Comparison of ENCODE assay signal across 22 cellular contexts in the genomic region with DNA sequence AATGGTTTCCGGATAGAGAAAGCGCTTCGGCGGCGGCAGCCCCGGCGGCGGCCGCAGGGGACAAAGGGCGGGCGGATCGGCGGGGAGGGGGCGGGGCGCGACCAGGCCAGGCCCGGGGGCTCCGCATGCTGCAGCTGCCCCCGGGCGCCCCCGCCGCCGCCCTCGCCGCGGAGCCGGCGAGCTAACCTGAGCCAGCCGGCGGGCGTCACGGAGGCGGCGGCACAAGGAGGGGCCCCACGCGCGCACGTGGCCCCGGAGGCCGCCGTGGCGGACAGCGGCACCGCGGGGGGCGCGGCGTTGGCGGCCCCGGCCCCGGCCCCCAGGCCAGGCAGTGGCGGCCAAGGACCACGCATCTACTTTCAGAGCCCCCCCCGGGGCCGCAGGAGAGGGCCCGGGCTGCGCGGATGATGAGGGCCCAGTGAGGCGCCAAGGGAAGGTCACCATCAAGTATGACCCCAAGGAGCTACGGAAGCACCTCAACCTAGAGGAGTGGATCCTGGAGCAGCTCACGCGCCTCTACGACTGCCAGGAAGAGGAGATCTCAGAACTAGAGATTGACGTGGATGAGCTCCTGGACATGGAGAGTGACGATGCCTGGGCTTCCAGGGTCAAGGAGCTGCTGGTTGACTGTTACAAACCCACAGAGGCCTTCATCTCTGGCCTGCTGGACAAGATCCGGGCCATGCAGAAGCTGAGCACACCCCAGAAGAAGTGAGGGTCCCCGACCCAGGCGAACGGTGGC. TPM values are rescaled to one million over a fixed set of nuclear protein-coding genes. Genes with fewer than 3 reads are reported as not detected.
DNase-seq lines count a peak whose midpoint lies in the region; ATAC-seq lines count a peak whose summit lies in the region.
"Had no signal": no experiment of that assay in that cellular context is flagged by ENCODE, and none has a peak within 500 bp of the region (broad histone marks: within the 10 kb centered on the region; RNA-seq: fewer than 3 reads in every experiment).

No MANE protein-coding gene starts in this region.

- H3K36me3 Mint-ChIP-seq in activated T-cell treated with anti-CD3 and anti-CD28 coated beads, Interleukin-2, amount 50 U/mL, for 24 hours (ENCODE audit: low read depth) = peaks cover 88% of the 10 kb centered on the region
- peaks cover 13 to 17% of the 10 kb centered on the region in 2 donors for H3K36me3 Mint-ChIP-seq in activated T-cell treated with anti-CD3 and anti-CD28 coated beads, Interleukin-2, amount 50 U/mL, for 72 hours (ENCODE audit: insufficient read depth in 2 of 2)
- peaks cover 12% of the 10 kb centered on the region for H3K36me3 Mint-ChIP-seq in stimulated activated memory B cell treated with anti-CD40 and anti-IgM and Interleukin-4, amounts not matched to agents 10 μg/mL and 1 μg/mL and 100 μg/mL, for 72 hours

- H3K4me3 Mint-ChIP-seq in activated T-cell treated with anti-CD3 and anti-CD28 coated beads, Interleukin-2, amount 50 U/mL, for 24 hours = no peak overlapping the region
- H3K4me3 Mint-ChIP-seq in activated T-cell treated with anti-CD3 and anti-CD28 coated beads, Interleukin-2, amount 50 U/mL, for 72 hours = no peak overlapping the region
- no peak overlapping the region for H3K4me3 Mint-ChIP-seq in stimulated activated naive CD8-positive, alpha-beta T cell treated with anti-CD3 and anti-CD28 coated beads, Interleukin-15, amount 100 ng/mL, for 72 hours
- H3K4me3 Mint-ChIP-seq in stimulated activated memory B cell treated with anti-CD40 and anti-IgM and Interleukin-4, amounts not matched to agents 10 μg/mL and 1 μg/mL and 100 μg/mL, for 72 hours = no peak overlapping the region
- H3K4me3 Mint-ChIP-seq: H9, HFFc6 had no signal

- no peaks in the 10 kb centered on the region for H3K27me3 ChIP-seq in effector memory CD4-positive, alpha-beta T cell (replicated peaks; ENCODE audit: control insufficient read depth, insufficient read depth, low read length, poor library complexity, severe bottlenecking)
- H3K27me3 ChIP-seq: Peyer's patch had no signal

- no peaks in the 10 kb centered on the region for H3K9me3 ChIP-seq in effector memory CD4-positive, alpha-beta T cell (ENCODE audit: control insufficient read depth, low read length)
- H3K9me3 ChIP-seq: Peyer's patch had no signal

- H3K9me3 Mint-ChIP-seq in activated T-cell treated with anti-CD3 and anti-CD28 coated beads, Interleukin-2, amount 50 U/mL, for 24 hours = no peaks in the 10 kb centered on the region
- no peaks in the 10 kb centered on the region for H3K9me3 Mint-ChIP-seq in activated T-cell treated with anti-CD3 and anti-CD28 coated beads, Interleukin-2, amount 50 U/mL, for 72 hours
- no peaks in the 10 kb centered on the region for H3K9me3 Mint-ChIP-seq in stimulated activated naive CD8-positive, alpha-beta T cell treated with anti-CD3 and anti-CD28 coated beads, Interleukin-15, amount 100 ng/mL, for 72 hours
- H3K9me3 Mint-ChIP-seq in stimulated activated memory B cell treated with anti-CD40 and anti-IgM and Interleukin-4, amounts not matched to agents 10 μg/mL and 1 μg/mL and 100 μg/mL, for 72 hours = no peaks in the 10 kb centered on the region
- H3K9me3 Mint-ChIP-seq: H9, HFFc6 had no signal

- DNase-seq in activated T-cell treated with anti-CD3 and anti-CD28 coated beads, Interleukin-2, amount 50 U/mL, for 24 hours = no peak
- no peak for DNase-seq in activated T-cell treated with anti-CD3 and anti-CD28 coated beads, Interleukin-2, amount 50 U/mL, for 72 hours
- no peak for DNase-seq in stimulated activated naive CD8-positive, alpha-beta T cell treated with anti-CD3 and anti-CD28 coated beads, Interleukin-15, amount 100 ng/mL, for 72 hours
- no peak for DNase-seq in stimulated activated naive CD8-positive, alpha-beta T cell treated with anti-CD3 and anti-CD28 coated beads, Interleukin-15, Interleukin-2, amounts not matched to agents 100 U/mL and 50 U/mL, for 24 hours
- DNase-seq in effector memory CD4-positive, alpha-beta T cell = no peak
- DNase-seq in hypothalamus (lab: John Stamatoyannopoulos, UW) = no peak
- DNase-seq in ureter (ENCODE audit: low spot score) = no peak
- DNase-seq: DND-41; GM23248; H9; HFFc6; Karpas-422; MV-4-11; NCI-H1105 treated with DMSO at 0.1 percent for 48 hours; NCI-H2029 treated with DMSO at 0.1 percent for 48 hours; NCI-H226; NCI-H510A treated with DMSO at 0.1 percent for 48 hours; NCI-H748 treated with DMSO at 0.1 percent for 48 hours; NK-92 treated with Interleukin-12 subunit alpha and Interleukin-12 subunit beta, amount 100 ng/mL, for 24 hours had no signal

- no peaks in the 10 kb centered on the region for H3K27me3 Mint-ChIP-seq in activated T-cell treated with anti-CD3 and anti-CD28 coated beads, Interleukin-2, amount 50 U/mL, for 24 hours
- H3K27me3 Mint-ChIP-seq in activated T-cell treated with anti-CD3 and anti-CD28 coated beads, Interleukin-2, amount 50 U/mL, for 72 hours (ENCODE audit: low read depth) = no peaks in the 10 kb centered on the region
- no peaks in the 10 kb centered on the region for H3K27me3 Mint-ChIP-seq in stimulated activated naive CD8-positive, alpha-beta T cell treated with anti-CD3 and anti-CD28 coated beads, Interleukin-15, amount 100 ng/mL, for 72 hours
- no peaks in the 10 kb centered on the region for H3K27me3 Mint-ChIP-seq in stimulated activated memory B cell treated with anti-CD40 and anti-IgM and Interleukin-4, amounts not matched to agents 10 μg/mL and 1 μg/mL and 100 μg/mL, for 72 hours

- H3K4me1 Mint-ChIP-seq in activated T-cell treated with anti-CD3 and anti-CD28 coated beads, Interleukin-2, amount 50 U/mL, for 24 hours (ENCODE audit: low read depth) = peaks cover 80% of the 10 kb centered on the region
- H3K4me1 Mint-ChIP-seq in activated T-cell treated with anti-CD3 and anti-CD28 coated beads, Interleukin-2, amount 50 U/mL, for 72 hours (ENCODE audit: low read depth) = peaks cover 43% of the 10 kb centered on the region
- peaks cover 63% of the 10 kb centered on the region for H3K4me1 Mint-ChIP-seq in stimulated activated naive CD8-positive, alpha-beta T cell treated with anti-CD3 and anti-CD28 coated beads, Interleukin-15, amount 100 ng/mL, for 72 hours
- H3K4me1 Mint-ChIP-seq in stimulated activated memory B cell treated with anti-CD40 and anti-IgM and Interleukin-4, amounts not matched to agents 10 μg/mL and 1 μg/mL and 100 μg/mL, for 72 hours = no peaks in the 10 kb centered on the region
- H3K4me1 Mint-ChIP-seq: H9 had no signal

- H3K36me3 ChIP-seq in effector memory CD4-positive, alpha-beta T cell (ENCODE audit: control insufficient read depth, insufficient read depth, low read length) = peaks cover 24% of the 10 kb centered on the region

- H3K4me3 ChIP-seq in effector memory CD4-positive, alpha-beta T cell (ENCODE audit: insufficient read depth, low read depth, low read length, poor library complexity, severe bottlenecking) = no peak overlapping the region
- H3K4me3 ChIP-seq: GM12878, GM23248, Peyer's patch had no signal

- peak overlapping the region; percentile 7 for H3K27ac ChIP-seq in effector memory CD4-positive, alpha-beta T cell (ENCODE audit: insufficient read depth, low read length, poor library complexity, severe bottlenecking)
- H3K27ac ChIP-seq: GM23248 had no signal

- no peak for ATAC-seq in activated T-cell treated with anti-CD3 and anti-CD28 coated beads, Interleukin-2, amount 50 U/mL, for 72 hours (replicated peaks in 1 of 2)
- peak; percentile 45 for ATAC-seq in stimulated activated naive CD8-positive, alpha-beta T cell treated with anti-CD3 and anti-CD28 coated beads, Interleukin-15, amount 100 ng/mL, for 72 hours
- no peak for ATAC-seq in stimulated activated naive CD8-positive, alpha-beta T cell treated with anti-CD3 and anti-CD28 coated beads, Interleukin-15, Interleukin-2, amounts not matched to agents 100 U/mL and 50 U/mL, for 24 hours
- peak; percentile 59 for ATAC-seq in stimulated activated memory B cell treated with anti-CD40 and anti-IgM and Interleukin-4, amounts not matched to agents 10 μg/mL and 1 μg/mL and 100 μg/mL, for 72 hours
- ATAC-seq: GM12878 had no signal

- peak overlapping the region; percentile 68 for H3K27ac Mint-ChIP-seq in activated T-cell treated with anti-CD3 and anti-CD28 coated beads, Interleukin-2, amount 50 U/mL, for 24 hours
- no peak overlapping the region for H3K27ac Mint-ChIP-seq in activated T-cell treated with anti-CD3 and anti-CD28 coated beads, Interleukin-2, amount 50 U/mL, for 72 hours
- H3K27ac Mint-ChIP-seq in stimulated activated naive CD8-positive, alpha-beta T cell treated with anti-CD3 and anti-CD28 coated beads, Interleukin-15, amount 100 ng/mL, for 72 hours = peak overlapping the region in 1 of 2 donors; percentile 83
- H3K27ac Mint-ChIP-seq in stimulated activated memory B cell treated with anti-CD40 and anti-IgM and Interleukin-4, amounts not matched to agents 10 μg/mL and 1 μg/mL and 100 μg/mL, for 72 hours = no peak overlapping the region
- H3K27ac Mint-ChIP-seq: H9, HFFc6 had no signal

- H3K4me1 ChIP-seq in effector memory CD4-positive, alpha-beta T cell (ENCODE audit: control insufficient read depth, insufficient read depth, low read length, poor library complexity, severe bottlenecking) = peaks cover 49% of the 10 kb centered on the region

RNA-seq across cellular contexts. Expression of gene PIK3IP1, which starts 15.7 kb away (rescaled TPM):
- total RNA-seq in activated T-cell treated with anti-CD3 and anti-CD28 coated beads, Interleukin-2, amount 50 U/mL, for 72 hours = 10 to 100 TPM; 34.1 to 39.5 TPM
- total RNA-seq in ureter = 57.8 TPM

Comparison
In these comparisons a context has a peak if more than half of its experiments do, and no peak if none do; other contexts are left out.
1. ATAC-seq: peak in stimulated activated naive CD8-positive, alpha-beta T cell treated with anti-CD3 and anti-CD28 coated beads, Interleukin-15, amount 100 ng/mL, for 72 hours (single experiment) and stimulated activated memory B cell treated with anti-CD40 and anti-IgM and Interleukin-4, amounts not matched to agents 10 μg/mL and 1 μg/mL and 100 μg/mL, for 72 hours (single experiment); none in activated T-cell treated with anti-CD3 and anti-CD28 coated beads, Interleukin-2, amount 50 U/mL, for 72 hours (0 of 2) and stimulated activated naive CD8-positive, alpha-beta T cell treated with anti-CD3 and anti-CD28 coated beads, Interleukin-15, Interleukin-2, amounts not matched to agents 100 U/mL and 50 U/mL, for 24 hours (single experiment).